8 cellular contexts compared by ENCODE assay signal in genomic region chr7:149772236-149772820, GRCh38. TPM values are rescaled to one million over a fixed set of nuclear protein-coding genes. Genes with fewer than 3 reads are reported as not detected.
A peak's percentile ranks its signal among the peaks of the same experiment; 100 is the strongest.
DNase-seq lines count a peak whose midpoint lies in the region; ATAC-seq and TF ChIP-seq lines count a peak whose summit lies in the region.

No MANE protein-coding gene starts in this region.

- H3K27ac ChIP-seq in breast epithelium (peak overlapping the region; percentile 78 to 80), right lobe of liver (peak overlapping the region; percentile 58 to 75 (median 66)), thyroid gland (peak overlapping the region; percentile 36 to 85 (median 80))

- TF ChIP-seq CTCF in breast epithelium (IDR thresholded peaks at IDR 0.05) (no peak), right lobe of liver (IDR thresholded peaks at IDR 0.05) (no peak), thyroid gland (IDR thresholded peaks at IDR 0.05) (no peak), GM13977 (IDR thresholded peaks at IDR 0.05; ENCODE audit: extremely low read depth, insufficient read depth, missing control alignments) (no peak)

- H3K9me3 ChIP-seq in breast epithelium (no peaks in the 10 kb centered on the region), right lobe of liver (no peaks in the 10 kb centered on the region), thyroid gland (no peaks in the 10 kb centered on the region)

- TF ChIP-seq RAD21 in Ishikawa (IDR thresholded peaks at IDR 0.05; ENCODE audit: low read depth): no peak

- intact Hi-C loops in breast epithelium (cut with DNase I; ENCODE audit: low total_unique reads) (no loop called here), right lobe of liver (cut with DNase I) (no loop called here), thyroid gland (cut with DNase I) (loop anchor here (5.0 kb wide), 1 partner anchor 65 kb away; the partner anchor contains the start of gene ZNF862)

- peak overlapping the region; percentile 58 to 91 (median 73) for H3K4me3 ChIP-seq in breast epithelium
- H3K4me3 ChIP-seq in right lobe of liver: peak overlapping the region; percentile 55 to 64 (median 62)
- peak overlapping the region; percentile 39 to 78 (median 71) for H3K4me3 ChIP-seq in thyroid gland (replicated peaks in 1 of 3)

- WGBS in right lobe of liver (ENCODE audit: insufficient coverage, low coverage, low lambda C conversion rate, missing lambda C conversion rate): 1% methylated on average over 39 of the region's 40 CpGs
- 1 to 2% methylated on average over 27 to 33 of the region's 40 CpGs for WGBS in thyroid gland, 2 donors

- H3K27me3 ChIP-seq in breast epithelium (no peaks in the 10 kb centered on the region), right lobe of liver (no peaks in the 10 kb centered on the region), thyroid gland (no peaks in the 10 kb centered on the region)

- H3K4me1 ChIP-seq in breast epithelium: no peaks in the 10 kb centered on the region
- peaks cover 0 to 9% (median 2%) of the 10 kb centered on the region in 4 donors for H3K4me1 ChIP-seq in right lobe of liver
- peaks cover 15 to 31% of the 10 kb centered on the region in 2 donors for H3K4me1 ChIP-seq in thyroid gland

- DNase-seq in COLO668 (lab: John Stamatoyannopoulos, UW; ENCODE audit: unreplicated experiment) (peak; percentile 35), breast epithelium (ENCODE audit: low spot score in 2 of 2) (no peak), right lobe of liver (peak in 2 of 3 donors; percentile 64 to 85), thyroid gland (peak; percentile 26 to 40), HT-29 (ENCODE audit: low spot score) (no peak), OCI-M2 (lab: John Stamatoyannopoulos, UW; ENCODE audit: unreplicated experiment) (no peak), GM13977 (ENCODE audit: low spot score) (no peak)

- no peak for TF ChIP-seq POLR2A in breast epithelium (IDR thresholded peaks at IDR 0.05)
- TF ChIP-seq POLR2A in right lobe of liver (IDR thresholded peaks at IDR 0.05): no peak
- no peak for TF ChIP-seq POLR2A in thyroid gland (IDR thresholded peaks at IDR 0.05)

- peak; percentile 2 to 30 (median 22) for ATAC-seq in right lobe of liver

- in situ Hi-C loops in GM13977 (cut with MboI; ENCODE audit: low pct_unique_long_range_greater_than_20kb, low sequenced_read_pairs, unreplicated experiment): no loop called here

- no peaks in the 10 kb centered on the region for H3K36me3 ChIP-seq in breast epithelium
- peaks cover 0 to 2% (median 0%) of the 10 kb centered on the region in 4 donors for H3K36me3 ChIP-seq in right lobe of liver
- H3K36me3 ChIP-seq in thyroid gland: no peaks in the 10 kb centered on the region

- no peak for TF ChIP-seq EP300 in Ishikawa (IDR thresholded peaks at IDR 0.05; ENCODE audit: borderline replicate concordance)

TF ChIP-seq in Ishikawa, 13 proteins besides CTCF, POLR2A, EP300 and RAD21:
- TF ChIP-seq YY1 (IDR thresholded peaks at IDR 0.05; ENCODE audit: low read depth) (no peak), NFIC (IDR thresholded peaks at IDR 0.05) (no peak), ZBTB7A (IDR thresholded peaks at IDR 0.05; ENCODE audit: low read depth) (peak; percentile 71; the same call in 1 of the 2 replicates)

RNA-seq across cellular contexts. Expression of gene ZNF467, which starts 1.1 kb away (rescaled TPM):
- total RNA-seq in breast epithelium (1 to 10 TPM; 5.0 to 6.3 (median 5.9) TPM), right lobe of liver (10 to 100 TPM in 1 of 6 experiments, 1 to 10 TPM in 5; 3.6 to 14.6 (median 5.8) TPM), thyroid gland (10 to 100 TPM; 11.8 to 18.8 (median 15.5) TPM)
- total RNA-seq in HT-29 (2014; rRNA removed; shearing (Covaris generic)): 0.63 and 0.66 TPM in 2 replicates

Comparison
In these comparisons a context has a peak if more than half of its experiments do, and no peak if none do; other contexts are left out.
1. DNase-seq: peak in COLO668 (single experiment), right lobe of liver (2 of 3) and thyroid gland (2 of 2); none in breast epithelium (0 of 2), HT-29 (single experiment), OCI-M2 (single experiment) and GM13977 (single experiment).
2. Peak in every context shown above with its lines, with median percentiles within 50 percentile points of each other: H3K27ac ChIP-seq and H3K4me3 ChIP-seq.